ENCODE assay signal across 26 cellular contexts in the genomic region with DNA sequence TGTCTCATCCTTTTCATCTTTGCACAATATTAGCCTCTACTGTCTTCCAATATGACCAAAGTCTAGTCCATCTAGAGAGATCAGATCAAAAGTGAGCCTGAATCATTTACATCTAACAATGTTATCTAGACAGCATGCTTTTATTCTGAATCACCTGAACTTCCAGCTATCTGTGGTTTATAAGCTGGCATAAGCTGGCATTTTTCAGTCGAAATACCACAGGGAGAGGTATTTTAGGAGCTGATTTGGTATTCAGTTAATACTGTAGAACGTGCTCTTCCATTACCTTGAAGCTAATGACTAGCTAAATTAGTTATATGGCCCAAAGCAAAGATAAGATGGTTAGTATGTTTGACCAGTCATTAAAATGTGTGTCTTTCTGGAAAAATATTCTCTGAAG.
DNase-seq lines count a peak whose midpoint lies in the region; ATAC-seq, FAIRE-seq and TF ChIP-seq lines count a peak whose summit lies in the region.
"Had no signal": no experiment of that assay in that cellular context is flagged by ENCODE, and none has a peak within 500 bp of the region (broad histone marks: within the 10 kb centered on the region; RNA-seq: fewer than 3 reads in every experiment).

No MANE protein-coding gene starts in this region.

- TF ChIP-seq EP300 in A549 (IDR thresholded peaks at IDR 0.05) (no peak), SK-N-SH (IDR thresholded peaks at IDR 0.05; ENCODE audit: borderline replicate concordance in 1 of 2, low read depth in 1 of 2, low read length in 1 of 2) (peak in 1 of 2 experiments; percentile 70; a peak in 2 of 4 replicates)

- no peak overlapping the region for H3K4me3 ChIP-seq in A549
- H3K4me3 ChIP-seq in SK-N-SH (ENCODE audit: low read depth in 2 of 2, low read length in 1 of 2) = no peak overlapping the region
- no peak overlapping the region for H3K4me3 ChIP-seq in fibroblast of the aortic adventitia (ENCODE audit: low read depth, low read length)
- H3K4me3 ChIP-seq: esophagus squamous epithelium, gastrocnemius medialis, HAP-1, hepatocyte, tibial artery had no signal

- 3% methylated on average over 2 of the region's 2 CpGs for WGBS in A549 (ENCODE audit: missing lambda C conversion rate)
- 3% methylated on average over 2 of the region's 2 CpGs for WGBS in SK-N-SH (ENCODE audit: low lambda C conversion rate)

- no peaks in the 10 kb centered on the region for H3K9me3 ChIP-seq in A549
- no peaks in the 10 kb centered on the region for H3K9me3 ChIP-seq in SK-N-SH
- H3K9me3 ChIP-seq: esophagus squamous epithelium, gastrocnemius medialis, HAP-1, tibial artery had no signal

- no peaks in the 10 kb centered on the region for H3K79me2 ChIP-seq in SK-N-SH (ENCODE audit: insufficient read depth)
- H3K79me2 ChIP-seq: hepatocyte had no signal

- TF ChIP-seq RAD21 in A549 (conservative IDR thresholded peaks at IDR 0.05 in 1 of 2, IDR thresholded peaks at IDR 0.05 in 1 of 2) (no peak), SK-N-SH (IDR thresholded peaks at IDR 0.05; ENCODE audit: low read length) (no peak)

- H3K9ac ChIP-seq in SK-N-SH = no peak overlapping the region

- DNase-seq in A549 (ENCODE audit: low read depth in 1 of 2, low spot score in 1 of 2) = peak in 1 of 2 experiments; percentile 7
- DNase-seq in HT1080 (ENCODE audit: low read depth) = peak; percentile 72
- DNase-seq in SK-N-SH = no peak
- peak; percentile 52 for DNase-seq in fibroblast of the aortic adventitia (ENCODE audit: low read depth)
- DNase-seq in activated CD8-positive, alpha-beta memory T cell treated with anti-CD3 and anti-CD28 coated beads for 24 hours = no peak
- DNase-seq: activated CD4-positive, alpha-beta T cell treated with anti-CD3 and anti-CD28 coated beads for 48 hours; activated T-cell treated with anti-CD3 and anti-CD28 coated beads, Interleukin-2, amount 50 U/mL, for 4 hours; CD4-positive, alpha-beta memory T cell; dermis blood vessel endothelial cell; esophagus squamous epithelium; gastrocnemius medialis; Karpas-422; left colon; NCI-H2107; NCI-H446; nephron progenitor cell; Right ventricle myocardium superior; stimulated activated CD4-positive, alpha-beta T cell treated with anti-CD3 and anti-CD28 coated beads, Interleukin-4, amount 100 ng/mL, for 24 hours; T-helper 9 cell; tibial artery had no signal

- H3K27me3 ChIP-seq in SK-N-SH (ENCODE audit: insufficient read depth) = no peaks in the 10 kb centered on the region
- H3K27me3 ChIP-seq: esophagus squamous epithelium, gastrocnemius medialis, hepatocyte, tibial artery had no signal

- no peaks in the 10 kb centered on the region for H3K9me2 ChIP-seq in SK-N-SH

- no peak overlapping the region for H2AFZ ChIP-seq in SK-N-SH (ENCODE audit: low read depth)
- H2AFZ ChIP-seq: hepatocyte had no signal

- peak; percentile 74 to 89 for ATAC-seq in A549
- no peak for ATAC-seq in HG03045 (IDR thresholded peaks at IDR 0.05; ENCODE audit: unreplicated experiment)
- ATAC-seq in GM18861 (IDR thresholded peaks at IDR 0.05; ENCODE audit: unreplicated experiment) = no peak
- ATAC-seq in GM21390 (IDR thresholded peaks at IDR 0.05; ENCODE audit: unreplicated experiment) = no peak
- ATAC-seq: activated T-cell treated with anti-CD3 and anti-CD28 coated beads, Interleukin-2, amount 50 U/mL, for 4 hours; gastrocnemius medialis; left colon had no signal

- no peak for TF ChIP-seq POLR2A in A549 (IDR thresholded peaks at IDR 0.05; ENCODE audit: low read length)

- FAIRE-seq in A549 (lab: Jason Lieb, UNC) = no peak
- FAIRE-seq: GM12892 had no signal

- no peaks in the 10 kb centered on the region for H3K36me3 ChIP-seq in SK-N-SH (replicated peaks in 1 of 2; ENCODE audit: control insufficient read depth in 1 of 2, insufficient read depth in 2 of 2, low read length in 1 of 2)
- H3K36me3 ChIP-seq: esophagus squamous epithelium, gastrocnemius medialis, HAP-1, tibial artery had no signal

- no peaks in the 10 kb centered on the region for H3F3A ChIP-seq in SK-N-SH (replicated peaks; ENCODE audit: insufficient read depth)

- H3K4me2 ChIP-seq in A549 (peak overlapping the region; percentile 31), SK-N-SH (no peak overlapping the region)
- H3K4me2 ChIP-seq: hepatocyte had no signal

- H3K4me1 ChIP-seq in A549 (peaks cover 14% of the 10 kb centered on the region; the same call in 2 of the 3 replicates), SK-N-SH (ENCODE audit: control insufficient read depth in 1 of 2, insufficient read depth in 2 of 2, low read depth in 1 of 2, low read length in 1 of 2) (peaks cover 0 to 6% of the 10 kb centered on the region in 2 experiments; a peak in 2 of 4 replicates)
- H3K4me1 ChIP-seq: esophagus squamous epithelium, gastrocnemius medialis, HAP-1, tibial artery had no signal

- CTCF ChIA-PET in A549 (lab: Yijun Ruan, JAX) (interaction anchor here (0.7 to 1.8 kb wide), 5 partner anchors 12 to 67 kb away, joined by 3 to 8 read pairs (median 4); no protein-coding TSS in a partner anchor), SK-N-SH (lab: Yijun Ruan, JAX) (interaction anchor here (1.1 to 1.7 kb wide), 2 partner anchors 44 to 88 kb away, joined by 3 to 8 read pairs; no protein-coding TSS in a partner anchor)

- TF ChIP-seq CTCF in A549 (IDR thresholded peaks at IDR 0.05) (no peak), SK-N-SH (IDR thresholded peaks at IDR 0.05) (no peak), fibroblast of the aortic adventitia (IDR thresholded peaks at IDR 0.05; ENCODE audit: insufficient read depth, low read length) (no peak)

- H3K27ac ChIP-seq in A549 = peak overlapping the region; percentile 39 to 84; a peak in 5 of 6 replicates
- peak overlapping the region in 1 of 2 experiments; percentile 11; a peak in 1 of 4 replicates for H3K27ac ChIP-seq in SK-N-SH (ENCODE audit: low read depth in 2 of 2, low read length in 1 of 2)
- H3K27ac ChIP-seq: esophagus squamous epithelium, gastrocnemius medialis, hepatocyte, tibial artery had no signal

- no peaks in the 10 kb centered on the region for H4K20me1 ChIP-seq in SK-N-SH (ENCODE audit: insufficient read depth)

- POLR2A ChIA-PET in A549 (lab: Yijun Ruan, JAX) (interaction anchor here (0.6 to 0.9 kb wide), 3 partner anchors 23 to 54 kb away, joined by 3 to 5 read pairs (median 4); no protein-coding TSS in a partner anchor), SK-N-SH (lab: Yijun Ruan, JAX) (no interaction called here)

TF ChIP-seq in A549, 52 proteins besides CTCF, POLR2A, EP300 and RAD21:
- 0 out of 2 replicates have a peak, but pooled peaks have one; percentile 23 for TF ChIP-seq FOSL2 (IDR thresholded peaks at IDR 0.05)
- TF ChIP-seq FOSL2 (CRISPR knock-in tag; IDR thresholded peaks at IDR 0.05) = 0 out of 2 replicates have a peak, but pooled peaks have one; percentile 13
- no peak for TF ChIP-seq HOXB13 (CRISPR knock-in tag; IDR thresholded peaks at IDR 0.05; ENCODE audit: low read depth)
- TF ChIP-seq JUNB (IDR thresholded peaks at IDR 0.05) = peak; percentile 48; the same call in 1 of the 2 replicates

TF ChIP-seq in SK-N-SH, 30 proteins besides CTCF, POLR2A, EP300 and RAD21:
- no peak for TF ChIP-seq TAF1 (IDR thresholded peaks at IDR 0.05; ENCODE audit: borderline replicate concordance, low read depth, low read length)
- TF ChIP-seq RXRA (IDR thresholded peaks at IDR 0.05; ENCODE audit: borderline replicate concordance, low read depth) = no peak
- TF ChIP-seq MEF2A (IDR thresholded peaks at IDR 0.05; ENCODE audit: borderline replicate concordance, low read depth) = peak; percentile 66; the same call in 1 of the 2 replicates
- TF ChIP-seq TCF12 (IDR thresholded peaks at IDR 0.05) = peak; percentile 73
- TF ChIP-seq, protein P1, sequence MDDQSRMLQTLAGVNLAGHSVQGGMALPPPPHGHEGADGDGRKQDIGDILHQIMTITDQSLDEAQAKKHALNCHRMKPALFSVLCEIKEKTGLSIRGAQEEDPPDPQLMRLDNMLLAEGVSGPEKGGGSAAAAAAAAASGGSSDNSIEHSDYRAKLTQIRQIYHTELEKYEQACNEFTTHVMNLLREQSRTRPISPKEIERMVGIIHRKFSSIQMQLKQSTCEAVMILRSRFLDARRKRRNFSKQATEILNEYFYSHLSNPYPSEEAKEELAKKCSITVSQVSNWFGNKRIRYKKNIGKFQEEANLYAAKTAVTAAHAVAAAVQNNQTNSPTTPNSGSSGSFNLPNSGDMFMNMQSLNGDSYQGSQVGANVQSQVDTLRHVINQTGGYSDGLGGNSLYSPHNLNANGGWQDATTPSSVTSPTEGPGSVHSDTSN (IDR thresholded peaks at IDR 0.05) = peak; percentile 57
- TF ChIP-seq JUND (IDR thresholded peaks at IDR 0.05) = peak; percentile 82
- TF ChIP-seq TEAD4 (IDR thresholded peaks at IDR 0.05; ENCODE audit: borderline replicate concordance, insufficient read depth) = peak; percentile 65; the same call in 1 of the 2 replicates
- TF ChIP-seq NFIC (IDR thresholded peaks at IDR 0.05; ENCODE audit: borderline replicate concordance) = peak; percentile 80
- TF ChIP-seq FOSL2 (IDR thresholded peaks at IDR 0.05; ENCODE audit: borderline replicate concordance, low read depth) = peak; percentile 74; the same call in 1 of the 2 replicates
TF ChIP-seq in SK-N-SH: peak in this region for 7.

Comparison
In these comparisons a context has a peak if more than half of its experiments do, and no peak if none do; other contexts are left out.
1. ATAC-seq: peak in A549 (2 of 2); none in HG03045 (single experiment), GM18861 (single experiment) and GM21390 (single experiment).
2. DNase-seq: peak in HT1080 (single experiment) and fibroblast of the aortic adventitia (single experiment); none in SK-N-SH (single experiment) and activated CD8-positive, alpha-beta memory T cell treated with anti-CD3 and anti-CD28 coated beads for 24 hours (single experiment).